ENCODE assay signal across 10 cellular contexts in the genomic region with DNA sequence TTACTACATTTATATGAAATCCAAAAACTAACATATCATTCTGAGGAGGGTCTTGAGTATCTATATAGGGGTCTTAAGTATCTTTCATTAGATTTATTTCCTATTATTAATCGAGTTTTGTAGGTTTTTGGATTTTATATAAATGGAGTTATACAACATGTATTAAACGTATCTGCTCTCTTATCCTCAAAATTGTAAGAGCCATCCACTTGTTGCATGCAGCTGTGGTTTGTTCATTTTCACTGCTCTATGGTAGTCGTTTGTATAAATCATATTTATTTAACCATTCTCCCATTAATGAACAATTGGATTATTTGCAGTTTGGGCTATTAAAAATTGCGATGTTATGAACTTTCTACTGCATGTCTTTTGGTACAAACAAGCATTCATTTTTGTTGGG.
"Had no signal": no experiment of that assay in that cellular context is flagged by ENCODE, and none has a peak within 500 bp of the region (broad histone marks: within the 10 kb centered on the region; RNA-seq: fewer than 3 reads in every experiment).

No MANE protein-coding gene starts in this region.

- H3K4me3 ChIP-seq: GM23248, K562 had no signal

- H3K27ac ChIP-seq: GM23248, HL-60 had no signal

- FAIRE-seq: H54, K562 had no signal

- DNase-seq: GM23248, GOT3, H9, HCEC 1CT, HFFc6, IMR-90, KG1 had no signal

- H2AFZ ChIP-seq: GM23248 had no signal

- H3K9ac ChIP-seq: GM23248 had no signal

- ATAC-seq: K562 had no signal
